In genomic region chr13:20037908-20038307, GRCh38 we compare ENCODE assay signal across 34 cellular contexts.
"Had no signal": no experiment of that assay in that cellular context is flagged by ENCODE, and none has a peak within 500 bp of the region (broad histone marks: within the 10 kb centered on the region; RNA-seq: fewer than 3 reads in every experiment).

No MANE protein-coding gene starts in this region.

- DNase-seq: Karpas-422, Kasumi-1, MG63, MM.1S, MV-4-11, NCI-H1048, NCI-H1092, NCI-H1092 treated with DMSO at 0.1 percent for 48 hours, NCI-H1105, NCI-H1105 treated with DMSO at 0.1 percent for 48 hours, NCI-H1417, NCI-H1417 treated with DMSO at 0.1 percent for 48 hours, NCI-H1436, NCI-H1436 treated with DMSO at 0.1 percent for 48 hours, NCI-H146, NCI-H1694, NCI-H1694 treated with DMSO at 0.1 percent for 48 hours, NCI-H187, NCI-H187 treated with DMSO at 0.1 percent for 48 hours, NCI-H1930, NCI-H2029, NCI-H2029 treated with DMSO at 0.1 percent for 48 hours, NCI-H2081, NCI-H2081 treated with DMSO at 0.1 percent for 48 hours, NCI-H2107, NCI-H2171, NCI-H2171 treated with DMSO at 0.1 percent for 48 hours, NCI-H2227 treated with DMSO at 0.1 percent for 48 hours, NCI-H226, NCI-H345, NCI-H446, NCI-H446 treated with DMSO at 0.1 percent for 48 hours, NCI-H510A, NCI-H510A treated with DMSO at 0.1 percent for 48 hours had no signal

- H3K4me3 ChIP-seq: MG63 had no signal

- H3K27me3 ChIP-seq: MG63 had no signal

- H3K9me3 ChIP-seq: MG63 had no signal
